10 cellular contexts compared by ENCODE assay signal in genomic region chr3:177199206-177199765, GRCh38. TPM values are rescaled to one million over a fixed set of nuclear protein-coding genes. Genes with fewer than 3 reads are reported as not detected.
DNase-seq lines count a peak whose midpoint lies in the region; ATAC-seq and TF ChIP-seq lines count a peak whose summit lies in the region.
"Had no signal": no experiment of that assay in that cellular context is flagged by ENCODE, and none has a peak within 500 bp of the region (broad histone marks: within the 10 kb centered on the region; RNA-seq: fewer than 3 reads in every experiment).

No MANE protein-coding gene starts in this region.

- ATAC-seq in Right ventricle myocardium inferior (no peak), GM21381 (IDR thresholded peaks at IDR 0.05; ENCODE audit: unreplicated experiment) (no peak)
- no peak for ATAC-seq in activated T-helper 17 cell treated with anti-CD3 and anti-CD28 coated beads, Interleukin-2, amount 50 U/mL, for 72 hours (replicated peaks)

- no peaks in the 10 kb centered on the region for H3K9me3 Mint-ChIP-seq in activated T-helper 17 cell treated with anti-CD3 and anti-CD28 coated beads, Interleukin-2, amount 50 U/mL, for 72 hours

- no peak for TF ChIP-seq POLR2A in vagina (IDR thresholded peaks at IDR 0.05)

- no peak overlapping the region for H3K4me3 ChIP-seq in right atrium auricular region
- H3K4me3 ChIP-seq in muscle layer of colon (ENCODE audit: low read depth in 1 of 2, low read length in 2 of 2), result no peak overlapping the region
- H3K4me3 ChIP-seq in vagina, result no peak overlapping the region
- H3K4me3 ChIP-seq: testis had no signal

- DNase-seq in right atrium auricular region (ENCODE audit: low spot score), result no peak
- no peak for DNase-seq in Right ventricle myocardium inferior (ENCODE audit: missing footprints)
- DNase-seq in vagina (ENCODE audit: extremely low spot score in 2 of 2), result no peak
- no peak for DNase-seq in HCEC 1CT
- no peak for DNase-seq in NCI-H187 treated with DMSO at 0.1 percent for 48 hours (lab: John Stamatoyannopoulos, UW)
- DNase-seq: DMS153, testis had no signal

- H3K27me3 Mint-ChIP-seq in activated T-helper 17 cell treated with anti-CD3 and anti-CD28 coated beads, Interleukin-2, amount 50 U/mL, for 72 hours, result no peaks in the 10 kb centered on the region

- peak overlapping the region; percentile 81 to 99 for H3K27ac ChIP-seq in right atrium auricular region
- peak overlapping the region; percentile 47 for H3K27ac ChIP-seq in muscle layer of colon (ENCODE audit: low read depth, low read length)
- H3K27ac ChIP-seq in vagina, result peak overlapping the region; percentile 92

- TF ChIP-seq CTCF in right atrium auricular region (IDR thresholded peaks at IDR 0.05) (no peak), vagina (IDR thresholded peaks at IDR 0.05) (no peak)

- peak overlapping the region; percentile 72 for H3K4me3 Mint-ChIP-seq in activated T-helper 17 cell treated with anti-CD3 and anti-CD28 coated beads, Interleukin-2, amount 50 U/mL, for 72 hours

- no peaks in the 10 kb centered on the region for H3K36me3 ChIP-seq in right atrium auricular region
- no peaks in the 10 kb centered on the region for H3K36me3 ChIP-seq in muscle layer of colon (ENCODE audit: insufficient read depth, low read length)
- H3K36me3 ChIP-seq in vagina, result no peaks in the 10 kb centered on the region

- H3K27me3 ChIP-seq in right atrium auricular region (no peaks in the 10 kb centered on the region), muscle layer of colon (ENCODE audit: control insufficient read depth in 1 of 2, insufficient read depth in 2 of 2, low read length in 2 of 2) (no peaks in the 10 kb centered on the region), vagina (no peaks in the 10 kb centered on the region)
- H3K27me3 ChIP-seq: testis had no signal

- peaks cover 0 to 18% of the 10 kb centered on the region in 2 donors for H3K4me1 ChIP-seq in right atrium auricular region
- H3K4me1 ChIP-seq in muscle layer of colon (ENCODE audit: insufficient read depth, low read length), result peaks cover 19% of the 10 kb centered on the region
- peaks cover 32% of the 10 kb centered on the region for H3K4me1 ChIP-seq in vagina

- H3K9me3 ChIP-seq in right atrium auricular region (no peaks in the 10 kb centered on the region), muscle layer of colon (ENCODE audit: low read length) (no peaks in the 10 kb centered on the region), vagina (no peaks in the 10 kb centered on the region)
- H3K9me3 ChIP-seq: testis had no signal

- peak overlapping the region; percentile 47 for H3K27ac Mint-ChIP-seq in activated T-helper 17 cell treated with anti-CD3 and anti-CD28 coated beads, Interleukin-2, amount 50 U/mL, for 72 hours

- H3K9ac ChIP-seq in muscle layer of colon (ENCODE audit: low read length), result no peak overlapping the region

- intact Hi-C loops in Right ventricle myocardium inferior (cut with DNase I) (loop anchor here (5.0 to 10.0 kb wide), 7 partner anchors 93 to 1186 kb away; no protein-coding TSS in a partner anchor), vagina (cut with DNase I) (loop anchor here (10.0 kb wide), 1 partner anchor 134 kb away; no protein-coding TSS in a partner anchor)

- H3K36me3 Mint-ChIP-seq in activated T-helper 17 cell treated with anti-CD3 and anti-CD28 coated beads, Interleukin-2, amount 50 U/mL, for 72 hours (ENCODE audit: low read depth), result peaks cover 25% of the 10 kb centered on the region

- peaks cover 35% of the 10 kb centered on the region for H3K4me1 Mint-ChIP-seq in activated T-helper 17 cell treated with anti-CD3 and anti-CD28 coated beads, Interleukin-2, amount 50 U/mL, for 72 hours

RNA-seq across cellular contexts. Expression of gene TBL1XR1, which starts 2.0 kb away (rescaled TPM):
- 10 to 100 TPM; 68.2 to 79.9 TPM for total RNA-seq in right atrium auricular region
- total RNA-seq in Right ventricle myocardium inferior, result 96.8 TPM
- 100 to 1,000 TPM; 131 to 180 TPM for total RNA-seq in activated T-helper 17 cell treated with anti-CD3 and anti-CD28 coated beads, Interleukin-2, amount 50 U/mL, for 72 hours
- total RNA-seq in vagina, result 80.5 TPM
